Comparison of ENCODE assay signal across 9 cellular contexts in the genomic region with DNA sequence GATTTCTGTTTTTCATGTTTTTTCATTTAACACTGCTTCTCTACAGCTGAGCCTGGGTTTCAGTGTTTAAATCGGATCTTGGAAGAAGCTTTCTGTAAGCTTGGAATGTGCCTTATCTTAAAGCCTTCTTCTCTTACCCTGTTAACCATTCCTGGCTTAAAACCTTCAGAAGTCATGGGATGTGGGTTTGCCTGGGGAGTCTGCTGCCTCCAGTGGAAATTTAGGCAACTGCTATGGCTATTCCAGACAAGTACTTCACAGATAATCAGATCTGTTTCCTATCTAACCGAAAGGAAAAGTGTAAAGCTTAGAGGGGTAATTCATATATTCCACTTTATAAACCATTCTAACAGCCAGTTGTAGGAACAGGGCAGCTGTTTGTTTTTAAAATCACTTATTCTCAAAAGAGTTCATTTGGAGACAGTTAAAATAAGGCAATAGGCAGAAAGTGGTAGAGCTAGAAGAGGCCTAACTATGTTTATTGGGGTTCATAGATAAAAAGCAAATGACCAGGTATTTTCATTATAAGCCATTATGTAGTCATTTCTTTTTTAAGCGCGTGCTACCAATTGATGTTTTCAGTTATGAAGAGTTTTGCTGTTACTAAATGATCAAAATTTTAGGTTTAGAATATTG.
DNase-seq lines count a peak whose midpoint lies in the region; ATAC-seq and TF ChIP-seq lines count a peak whose summit lies in the region.
"Had no signal": no experiment of that assay in that cellular context is flagged by ENCODE, and none has a peak within 500 bp of the region (broad histone marks: within the 10 kb centered on the region; RNA-seq: fewer than 3 reads in every experiment).

No MANE protein-coding gene starts in this region.

- peaks cover 44% of the 10 kb centered on the region for H3K4me1 Mint-ChIP-seq in glutamatergic neuron (ENCODE audit: low read depth, unreplicated experiment)
- peaks cover 15 to 20% of the 10 kb centered on the region in 2 donors for H3K4me1 Mint-ChIP-seq in natural killer cell treated with Interleukin-12 subunit alpha and Interleukin-12 subunit beta and Interleukin-15 and Interleukin-18, amount 100 ng/mL, for 72 hours (ENCODE audit: low read depth in 2 of 2)

- H3K27ac Mint-ChIP-seq in glutamatergic neuron (ENCODE audit: unreplicated experiment), result no peak overlapping the region
- H3K27ac Mint-ChIP-seq in natural killer cell treated with Interleukin-12 subunit alpha and Interleukin-12 subunit beta and Interleukin-15 and Interleukin-18, amount 100 ng/mL, for 72 hours, result no peak overlapping the region
- H3K27ac Mint-ChIP-seq: activated B cell treated with CpG ODN at 0.5 μM for 24 hours had no signal

- TF ChIP-seq CTCF in glutamatergic neuron (IDR thresholded peaks at IDR 0.05; ENCODE audit: partially characterized antibody, unreplicated experiment), result peak; percentile 81

- peaks cover 5% of the 10 kb centered on the region for H3K27me3 Mint-ChIP-seq in glutamatergic neuron (ENCODE audit: unreplicated experiment)
- H3K27me3 Mint-ChIP-seq in natural killer cell treated with Interleukin-12 subunit alpha and Interleukin-12 subunit beta and Interleukin-15 and Interleukin-18, amount 100 ng/mL, for 72 hours, result no peaks in the 10 kb centered on the region
- H3K27me3 Mint-ChIP-seq: activated B cell treated with CpG ODN at 0.5 μM for 24 hours had no signal

- no peak overlapping the region for H3K4me3 Mint-ChIP-seq in glutamatergic neuron (ENCODE audit: unreplicated experiment)
- H3K4me3 Mint-ChIP-seq in natural killer cell treated with Interleukin-12 subunit alpha and Interleukin-12 subunit beta and Interleukin-15 and Interleukin-18, amount 100 ng/mL, for 72 hours, result no peak overlapping the region
- H3K4me3 Mint-ChIP-seq: activated B cell treated with CpG ODN at 0.5 μM for 24 hours had no signal

- ATAC-seq in HG03135 (IDR thresholded peaks at IDR 0.05; ENCODE audit: unreplicated experiment), result no peak
- no peak for ATAC-seq in natural killer cell treated with Interleukin-12 subunit alpha and Interleukin-12 subunit beta and Interleukin-15 and Interleukin-18, amount 100 ng/mL, for 72 hours

- no peak for TF ChIP-seq EP300 in Ishikawa (IDR thresholded peaks at IDR 0.05; ENCODE audit: borderline replicate concordance)

- peaks cover 3% of the 10 kb centered on the region for H3K36me3 Mint-ChIP-seq in glutamatergic neuron (ENCODE audit: unreplicated experiment)
- H3K36me3 Mint-ChIP-seq in natural killer cell treated with Interleukin-12 subunit alpha and Interleukin-12 subunit beta and Interleukin-15 and Interleukin-18, amount 100 ng/mL, for 72 hours, result no peaks in the 10 kb centered on the region

- peak; percentile 61 for TF ChIP-seq RAD21 in Ishikawa (IDR thresholded peaks at IDR 0.05; ENCODE audit: low read depth)

- DNase-seq in DMS153 treated with DMSO at 0.1 percent for 48 hours (lab: John Stamatoyannopoulos, UW; ENCODE audit: unreplicated experiment) (peak; percentile 21), SW 1271 (lab: John Stamatoyannopoulos, UW) (peak; percentile 19 to 71), glutamatergic neuron (peak; percentile 29), retina (peak; percentile 29)
- no peak for DNase-seq in activated naive CD4-positive, alpha-beta T cell treated with Interleukin-2 at 50 U/mL for 16 hours
- no peak for DNase-seq in natural killer cell treated with Interleukin-12 subunit alpha and Interleukin-12 subunit beta and Interleukin-15 and Interleukin-18, amount 100 ng/mL, for 72 hours (ENCODE audit: low spot score)
- DNase-seq: activated B cell treated with CpG ODN at 0.5 μM for 24 hours had no signal

- H3K9me3 Mint-ChIP-seq in glutamatergic neuron (ENCODE audit: unreplicated experiment), result peaks cover 12% of the 10 kb centered on the region
- H3K9me3 Mint-ChIP-seq in natural killer cell treated with Interleukin-12 subunit alpha and Interleukin-12 subunit beta and Interleukin-15 and Interleukin-18, amount 100 ng/mL, for 72 hours, result no peaks in the 10 kb centered on the region
- H3K9me3 Mint-ChIP-seq: activated B cell treated with CpG ODN at 0.5 μM for 24 hours had no signal

TF ChIP-seq in Ishikawa, 13 proteins besides CTCF, POLR2A, EP300 and RAD21:
- TF ChIP-seq ZBTB7A (IDR thresholded peaks at IDR 0.05; ENCODE audit: low read depth) (no peak), EGR1 (IDR thresholded peaks at IDR 0.05) (no peak)

Comparison
In these comparisons a context has a peak if more than half of its experiments do, and no peak if none do; other contexts are left out.
1. DNase-seq: peak in DMS153 treated with DMSO at 0.1 percent for 48 hours (single experiment), SW 1271 (2 of 2), glutamatergic neuron (single experiment) and retina (single experiment); none in activated naive CD4-positive, alpha-beta T cell treated with Interleukin-2 at 50 U/mL for 16 hours (single experiment) and natural killer cell treated with Interleukin-12 subunit alpha and Interleukin-12 subunit beta and Interleukin-15 and Interleukin-18, amount 100 ng/mL, for 72 hours (single experiment).